ENCODE assay signal across 10 cellular contexts in the genomic region with DNA sequence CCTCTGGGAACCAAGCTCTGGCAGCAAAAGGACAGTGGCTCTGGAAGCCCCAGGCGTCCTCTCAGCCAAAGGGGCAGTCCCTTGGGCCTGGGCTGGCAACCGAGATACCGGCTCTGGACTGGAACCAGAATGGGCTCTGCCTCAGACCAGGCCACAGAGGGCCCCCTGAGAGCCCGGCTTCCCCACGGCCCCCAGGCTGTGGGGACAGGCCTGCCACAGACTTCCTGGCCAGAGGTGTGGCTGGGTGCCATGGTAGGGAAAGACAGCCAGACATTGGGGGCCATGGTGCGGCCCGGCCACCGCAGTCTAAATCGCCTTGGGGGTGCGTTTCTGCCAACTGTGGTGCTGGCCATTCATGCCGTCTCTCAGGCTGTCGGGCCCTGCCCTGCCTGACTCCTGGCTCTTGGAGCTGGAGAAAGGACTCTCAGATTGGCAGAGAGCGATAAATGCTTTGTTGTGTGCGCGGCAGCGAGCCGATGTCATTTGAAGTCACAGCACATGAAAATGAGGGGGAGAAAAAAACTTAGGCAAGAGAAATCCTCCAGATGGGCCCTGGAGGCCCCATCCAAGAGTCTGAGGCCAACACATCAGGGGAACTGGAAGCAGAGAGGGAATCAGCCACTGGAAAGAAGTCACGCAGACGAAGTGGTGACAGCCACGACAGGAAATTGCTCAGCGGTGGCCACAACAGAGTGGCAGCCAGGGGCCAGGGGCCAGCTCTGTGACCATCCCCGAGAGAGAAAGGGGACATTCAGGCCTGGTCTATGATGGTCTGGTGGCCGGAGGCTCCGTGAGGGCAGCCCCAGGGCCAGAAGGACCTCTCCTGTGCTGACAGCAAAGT. TPM values are rescaled to one million over a fixed set of nuclear protein-coding genes. Genes with fewer than 3 reads are reported as not detected.
DNase-seq lines count a peak whose midpoint lies in the region; ATAC-seq and TF ChIP-seq lines count a peak whose summit lies in the region.
"Had no signal": no experiment of that assay in that cellular context is flagged by ENCODE, and none has a peak within 500 bp of the region (broad histone marks: within the 10 kb centered on the region; RNA-seq: fewer than 3 reads in every experiment).

No MANE protein-coding gene starts in this region.

- H3K9me3 ChIP-seq in upper lobe of right lung, result no peaks in the 10 kb centered on the region

- peaks cover 94% of the 10 kb centered on the region for H3K4me1 ChIP-seq in upper lobe of right lung

- ATAC-seq in upper lobe of right lung, result no peak
- ATAC-seq in activated CD8-positive, alpha-beta memory T cell treated with anti-CD3 and anti-CD28 coated beads, Interleukin-2, amount 10 ng/mL, durations not matched to agents 7 days and 5 days, result no peak

- peak overlapping the region; percentile 83 for H3K27ac ChIP-seq in upper lobe of right lung

- H3K27ac Mint-ChIP-seq in activated T-cell treated with anti-CD3 and anti-CD28 coated beads, Interleukin-2, amount 50 U/mL, for 24 hours, result peak overlapping the region; percentile 74
- peak overlapping the region; percentile 95 for H3K27ac Mint-ChIP-seq in mesothelial cell of epicardium
- no peak overlapping the region for H3K27ac Mint-ChIP-seq in activated CD8-positive, alpha-beta memory T cell treated with anti-CD3 and anti-CD28 coated beads, Interleukin-2, amount 10 ng/mL, durations not matched to agents 7 days and 5 days

- no peak for DNase-seq in activated T-cell treated with anti-CD3 and anti-CD28 coated beads, Interleukin-2, amount 50 U/mL, for 24 hours
- DNase-seq in activated T-cell treated with anti-CD3 and anti-CD28 coated beads for 4 hours, result no peak
- peak; percentile 67 for DNase-seq in cerebellar cortex (ENCODE audit: low spot score)
- no peak for DNase-seq in mesothelial cell of epicardium (ENCODE audit: low spot score in 2 of 2, unreplicated experiment in 2 of 2)
- no peak for DNase-seq in upper lobe of right lung
- DNase-seq in activated CD8-positive, alpha-beta memory T cell treated with anti-CD3 and anti-CD28 coated beads, Interleukin-2, amount 10 ng/mL, durations not matched to agents 7 days and 5 days, result no peak
- no peak for DNase-seq in AG08396 (ENCODE audit: low spot score)
- no peak for DNase-seq in dedifferentiated amniotic fluid mesenchymal stem cell (ENCODE audit: extremely low spot score)
- DNase-seq: foreskin melanocyte, NCI-H1436 had no signal

- peaks cover 38% of the 10 kb centered on the region for H3K36me3 Mint-ChIP-seq in activated T-cell treated with anti-CD3 and anti-CD28 coated beads, Interleukin-2, amount 50 U/mL, for 24 hours (ENCODE audit: low read depth)
- H3K36me3 Mint-ChIP-seq in mesothelial cell of epicardium, result no peaks in the 10 kb centered on the region
- peaks cover 2% of the 10 kb centered on the region for H3K36me3 Mint-ChIP-seq in activated CD8-positive, alpha-beta memory T cell treated with anti-CD3 and anti-CD28 coated beads, Interleukin-2, amount 10 ng/mL, durations not matched to agents 7 days and 5 days

- no peak for TF ChIP-seq CTCF in mesothelial cell of epicardium (IDR thresholded peaks at IDR 0.05; ENCODE audit: unreplicated experiment)
- TF ChIP-seq CTCF in upper lobe of right lung (IDR thresholded peaks at IDR 0.05), result no peak

- no peak overlapping the region for H3K4me3 ChIP-seq in upper lobe of right lung

- no peaks in the 10 kb centered on the region for H3K9me3 Mint-ChIP-seq in activated T-cell treated with anti-CD3 and anti-CD28 coated beads, Interleukin-2, amount 50 U/mL, for 24 hours
- no peaks in the 10 kb centered on the region for H3K9me3 Mint-ChIP-seq in mesothelial cell of epicardium
- no peaks in the 10 kb centered on the region for H3K9me3 Mint-ChIP-seq in activated CD8-positive, alpha-beta memory T cell treated with anti-CD3 and anti-CD28 coated beads, Interleukin-2, amount 10 ng/mL, durations not matched to agents 7 days and 5 days (ENCODE audit: low read depth)

- CTCF ChIA-PET in activated CD8-positive, alpha-beta memory T cell treated with anti-CD3 and anti-CD28 coated beads, Interleukin-2, amount 10 ng/mL, durations not matched to agents 7 days and 5 days (lab: Charles Lee), result interaction anchor here (0.9 to 7.2 kb wide), 3 partner anchors 25 to 31 kb away, joined by 3 to 27 read pairs (median 4); partner anchors contain the start of genes MPND and SH3GL1

- H3K4me1 Mint-ChIP-seq in activated T-cell treated with anti-CD3 and anti-CD28 coated beads, Interleukin-2, amount 50 U/mL, for 24 hours (ENCODE audit: low read depth), result peaks cover 63% of the 10 kb centered on the region
- peaks cover 61% of the 10 kb centered on the region for H3K4me1 Mint-ChIP-seq in mesothelial cell of epicardium
- H3K4me1 Mint-ChIP-seq in activated CD8-positive, alpha-beta memory T cell treated with anti-CD3 and anti-CD28 coated beads, Interleukin-2, amount 10 ng/mL, durations not matched to agents 7 days and 5 days, result peaks cover 74% of the 10 kb centered on the region

- H3K27me3 ChIP-seq in upper lobe of right lung, result no peaks in the 10 kb centered on the region

- intact Hi-C loops in upper lobe of right lung (cut with DNase I), result no loop called here

- no peak overlapping the region for H3K4me3 Mint-ChIP-seq in activated T-cell treated with anti-CD3 and anti-CD28 coated beads, Interleukin-2, amount 50 U/mL, for 24 hours
- peak overlapping the region; percentile 30 for H3K4me3 Mint-ChIP-seq in mesothelial cell of epicardium
- no peak overlapping the region for H3K4me3 Mint-ChIP-seq in activated CD8-positive, alpha-beta memory T cell treated with anti-CD3 and anti-CD28 coated beads, Interleukin-2, amount 10 ng/mL, durations not matched to agents 7 days and 5 days

- no peaks in the 10 kb centered on the region for H3K36me3 ChIP-seq in upper lobe of right lung

- no peaks in the 10 kb centered on the region for H3K27me3 Mint-ChIP-seq in activated T-cell treated with anti-CD3 and anti-CD28 coated beads, Interleukin-2, amount 50 U/mL, for 24 hours
- no peaks in the 10 kb centered on the region for H3K27me3 Mint-ChIP-seq in mesothelial cell of epicardium (ENCODE audit: low read depth)
- no peaks in the 10 kb centered on the region for H3K27me3 Mint-ChIP-seq in activated CD8-positive, alpha-beta memory T cell treated with anti-CD3 and anti-CD28 coated beads, Interleukin-2, amount 10 ng/mL, durations not matched to agents 7 days and 5 days

RNA-seq across cellular contexts. Expression of gene SH3GL1, which starts 26.5 kb away (rescaled TPM):
- 89.9 to 91.7 TPM (median 90.1 TPM) in 3 replicates for total RNA-seq in mesothelial cell of epicardium
- 47.6 TPM for total RNA-seq in upper lobe of right lung
- total RNA-seq in activated CD8-positive, alpha-beta memory T cell treated with anti-CD3 and anti-CD28 coated beads, Interleukin-2, amount 10 ng/mL, durations not matched to agents 7 days and 5 days, result 10 to 100 TPM; 43.3 to 57.7 TPM

RNA-seq across cellular contexts. Expression of gene CHAF1A, which starts 28.6 kb away (rescaled TPM):
- 30.9 to 35.1 TPM (median 33.1 TPM) in 3 replicates for total RNA-seq in mesothelial cell of epicardium
- 10.8 TPM for total RNA-seq in upper lobe of right lung
- total RNA-seq in activated CD8-positive, alpha-beta memory T cell treated with anti-CD3 and anti-CD28 coated beads, Interleukin-2, amount 10 ng/mL, durations not matched to agents 7 days and 5 days, result 100 to 1,000 TPM; 118 to 126 TPM

RNA-seq across cellular contexts. Expression of gene MPND, which starts 30.5 kb away (rescaled TPM):
- total RNA-seq in mesothelial cell of epicardium, result 34.6 to 42.4 TPM (median 42.2 TPM) in 3 replicates
- 29.3 TPM for total RNA-seq in upper lobe of right lung
- total RNA-seq in activated CD8-positive, alpha-beta memory T cell treated with anti-CD3 and anti-CD28 coated beads, Interleukin-2, amount 10 ng/mL, durations not matched to agents 7 days and 5 days, result 10 to 100 TPM; 24.1 to 25.4 TPM

RNA-seq across cellular contexts. Expression of gene STAP2, which starts 35.2 kb away (rescaled TPM):
- total RNA-seq in mesothelial cell of epicardium, result 74.0 to 79.4 TPM (median 75.3 TPM) in 3 replicates
- total RNA-seq in upper lobe of right lung, result 16.1 TPM
- total RNA-seq in activated CD8-positive, alpha-beta memory T cell treated with anti-CD3 and anti-CD28 coated beads, Interleukin-2, amount 10 ng/mL, durations not matched to agents 7 days and 5 days, result 1 to 10 TPM; 8.8 to 9.6 TPM
